Comparison of ENCODE assay signal across 1 cellular context in the genomic region with DNA sequence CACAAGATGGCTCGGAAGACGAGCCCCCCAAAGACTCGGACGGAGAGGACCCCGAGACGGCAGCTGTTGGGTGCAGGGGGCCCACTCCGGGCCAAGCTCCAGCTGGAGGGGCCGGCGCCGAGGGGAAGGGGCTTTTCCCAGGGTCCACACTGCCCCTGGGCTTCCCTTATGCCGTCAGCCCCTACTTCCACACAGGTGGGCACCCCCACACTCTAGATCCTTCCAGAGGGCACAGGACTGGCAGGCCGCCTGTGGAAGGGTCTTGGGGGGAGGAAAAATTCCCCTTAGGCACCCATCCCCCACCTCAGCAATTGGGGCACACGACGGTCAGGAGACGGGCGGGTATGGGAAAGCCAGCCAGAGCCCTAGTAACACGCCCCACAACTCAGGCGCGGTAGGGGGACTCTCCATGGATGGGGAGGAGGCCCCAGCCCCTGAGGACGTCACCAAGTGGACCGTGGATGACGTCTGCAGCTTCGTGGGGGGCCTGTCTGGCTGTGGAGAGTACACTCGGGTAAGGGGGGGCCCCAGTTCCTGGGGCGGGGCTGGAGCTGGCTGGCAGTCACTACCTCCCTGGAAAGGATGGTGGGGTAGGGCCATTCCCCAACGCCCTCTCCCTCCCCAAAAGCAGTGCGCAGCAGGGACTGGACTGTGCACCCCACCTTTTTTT.
A peak's percentile ranks its signal among the peaks of the same experiment; 100 is the strongest.
TF ChIP-seq lines count a peak whose summit lies in the region.

No MANE protein-coding gene starts in this region.

TF ChIP-seq in HEK293, 187 proteins besides CTCF, POLR2A, EP300 and RAD21 (continued from another document):
- TF ChIP-seq, protein P1, sequence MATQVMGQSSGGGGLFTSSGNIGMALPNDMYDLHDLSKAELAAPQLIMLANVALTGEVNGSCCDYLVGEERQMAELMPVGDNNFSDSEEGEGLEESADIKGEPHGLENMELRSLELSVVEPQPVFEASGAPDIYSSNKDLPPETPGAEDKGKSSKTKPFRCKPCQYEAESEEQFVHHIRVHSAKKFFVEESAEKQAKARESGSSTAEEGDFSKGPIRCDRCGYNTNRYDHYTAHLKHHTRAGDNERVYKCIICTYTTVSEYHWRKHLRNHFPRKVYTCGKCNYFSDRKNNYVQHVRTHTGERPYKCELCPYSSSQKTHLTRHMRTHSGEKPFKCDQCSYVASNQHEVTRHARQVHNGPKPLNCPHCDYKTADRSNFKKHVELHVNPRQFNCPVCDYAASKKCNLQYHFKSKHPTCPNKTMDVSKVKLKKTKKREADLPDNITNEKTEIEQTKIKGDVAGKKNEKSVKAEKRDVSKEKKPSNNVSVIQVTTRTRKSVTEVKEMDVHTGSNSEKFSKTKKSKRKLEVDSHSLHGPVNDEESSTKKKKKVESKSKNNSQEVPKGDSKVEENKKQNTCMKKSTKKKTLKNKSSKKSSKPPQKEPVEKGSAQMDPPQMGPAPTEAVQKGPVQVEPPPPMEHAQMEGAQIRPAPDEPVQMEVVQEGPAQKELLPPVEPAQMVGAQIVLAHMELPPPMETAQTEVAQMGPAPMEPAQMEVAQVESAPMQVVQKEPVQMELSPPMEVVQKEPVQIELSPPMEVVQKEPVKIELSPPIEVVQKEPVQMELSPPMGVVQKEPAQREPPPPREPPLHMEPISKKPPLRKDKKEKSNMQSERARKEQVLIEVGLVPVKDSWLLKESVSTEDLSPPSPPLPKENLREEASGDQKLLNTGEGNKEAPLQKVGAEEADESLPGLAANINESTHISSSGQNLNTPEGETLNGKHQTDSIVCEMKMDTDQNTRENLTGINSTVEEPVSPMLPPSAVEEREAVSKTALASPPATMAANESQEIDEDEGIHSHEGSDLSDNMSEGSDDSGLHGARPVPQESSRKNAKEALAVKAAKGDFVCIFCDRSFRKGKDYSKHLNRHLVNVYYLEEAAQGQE (tag by site-specific recombination; IDR thresholded peaks at IDR 0.05) = no peak
- no peak for TF ChIP-seq ZNF37A (tag by site-specific recombination; IDR thresholded peaks at IDR 0.05)
- TF ChIP-seq, protein P2, sequence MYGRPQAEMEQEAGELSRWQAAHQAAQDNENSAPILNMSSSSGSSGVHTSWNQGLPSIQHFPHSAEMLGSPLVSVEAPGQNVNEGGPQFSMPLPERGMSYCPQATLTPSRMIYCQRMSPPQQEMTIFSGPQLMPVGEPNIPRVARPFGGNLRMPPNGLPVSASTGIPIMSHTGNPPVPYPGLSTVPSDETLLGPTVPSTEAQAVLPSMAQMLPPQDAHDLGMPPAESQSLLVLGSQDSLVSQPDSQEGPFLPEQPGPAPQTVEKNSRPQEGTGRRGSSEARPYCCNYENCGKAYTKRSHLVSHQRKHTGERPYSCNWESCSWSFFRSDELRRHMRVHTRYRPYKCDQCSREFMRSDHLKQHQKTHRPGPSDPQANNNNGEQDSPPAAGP (tag by site-specific recombination; IDR thresholded peaks at IDR 0.05) = peak; percentile 95
- TF ChIP-seq GLIS1 (tag by site-specific recombination; IDR thresholded peaks at IDR 0.05) = peak; percentile 100
- TF ChIP-seq ZNF561 (tag by site-specific recombination; IDR thresholded peaks at IDR 0.05; ENCODE audit: borderline replicate concordance) = no peak
- TF ChIP-seq ZSCAN23 (tag by site-specific recombination; IDR thresholded peaks at IDR 0.05) = no peak
- no peak for TF ChIP-seq ZNF169 (tag by site-specific recombination; IDR thresholded peaks at IDR 0.05)
- no peak for TF ChIP-seq ZNF302 (tag by site-specific recombination; IDR thresholded peaks at IDR 0.05; ENCODE audit: low read depth)
- TF ChIP-seq KLF10 (tag by site-specific recombination; IDR thresholded peaks at IDR 0.05) = peak; percentile 66
